8 cellular contexts compared by ENCODE assay signal in the genomic region with DNA sequence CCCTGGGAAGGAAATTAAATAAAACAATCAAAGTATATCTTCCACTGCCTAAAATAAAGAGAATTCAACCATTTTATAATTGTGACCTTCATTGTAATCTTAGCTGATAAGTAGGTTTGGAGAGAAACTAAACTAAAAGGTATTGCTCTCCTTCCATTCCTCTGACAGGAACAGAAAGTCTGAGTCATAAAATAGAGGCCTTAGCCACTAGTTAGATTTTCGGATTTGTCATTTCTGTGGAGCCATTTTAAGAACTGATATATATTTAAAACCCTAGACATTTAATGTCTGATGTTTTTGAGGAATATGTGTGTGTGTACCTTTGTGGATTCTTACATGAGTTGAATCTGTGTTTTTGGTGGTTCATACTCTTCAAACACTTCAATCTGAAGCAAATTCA. TPM values are rescaled to one million over a fixed set of nuclear protein-coding genes. Genes with fewer than 3 reads are reported as not detected.
A peak's percentile ranks its signal among the peaks of the same experiment; 100 is the strongest.
DNase-seq lines count a peak whose midpoint lies in the region; ATAC-seq, FAIRE-seq and TF ChIP-seq lines count a peak whose summit lies in the region.

No MANE protein-coding gene starts in this region.

- intact Hi-C loops in mucosa of descending colon (cut with DNase I, micrococcal nuclease) = no loop called here

- peaks cover 16% of the 10 kb centered on the region for H3K4me1 Mint-ChIP-seq in nephron

- no peaks in the 10 kb centered on the region for H3K36me3 ChIP-seq in mucosa of descending colon (ENCODE audit: low read depth)

- H3K36me3 Mint-ChIP-seq in nephron (ENCODE audit: low read depth) = no peaks in the 10 kb centered on the region

- H3K4me1 ChIP-seq in mucosa of descending colon (ENCODE audit: low read depth) = no peaks in the 10 kb centered on the region

- no peak for TF ChIP-seq CTCF in nephron (IDR thresholded peaks at IDR 0.05; ENCODE audit: unreplicated experiment in 3 of 3)
- TF ChIP-seq CTCF in mucosa of descending colon (IDR thresholded peaks at IDR 0.05) = no peak

- no peaks in the 10 kb centered on the region for H3K9me3 ChIP-seq in mucosa of descending colon

- FAIRE-seq in RCC 7860 (lab: Jason Lieb, UNC) = peak; percentile 92

- DNase-seq in RCC 7860 (ENCODE audit: low spot score) = peak; percentile 44
- DNase-seq in NCI-H2196 treated with DMSO at 0.1 percent for 48 hours (lab: John Stamatoyannopoulos, UW; ENCODE audit: unreplicated experiment) = no peak
- DNase-seq in mucosa of descending colon = no peak
- DNase-seq in activated CD4-positive, alpha-beta T cell treated with anti-CD3 and anti-CD28 coated beads, Interleukin-2, amount 50 U/mL, for 1 hour = no peak
- DNase-seq in activated CD4-positive, alpha-beta T cell treated with anti-CD3 and anti-CD28 coated beads for 1 hour = no peak

- H3K4me3 ChIP-seq in mucosa of descending colon = no peak overlapping the region

- H3K4me3 Mint-ChIP-seq in nephron = no peak overlapping the region

- no peaks in the 10 kb centered on the region for H3K27me3 Mint-ChIP-seq in nephron (ENCODE audit: low read depth)

- H3K9me3 Mint-ChIP-seq in nephron = no peaks in the 10 kb centered on the region

- peak overlapping the region; percentile 49 to 85 (median 76) for H3K27ac Mint-ChIP-seq in nephron

- peak; percentile 97 for ATAC-seq in GM18868 (IDR thresholded peaks at IDR 0.05; ENCODE audit: unreplicated experiment)
- peak; percentile 89 for ATAC-seq in HG02623 (IDR thresholded peaks at IDR 0.05; ENCODE audit: unreplicated experiment)
- no peak for ATAC-seq in mucosa of descending colon

RNA-seq across cellular contexts. Expression of gene TMC1, which starts 11.8 kb away (rescaled TPM):
- under 1 TPM; 0.17 to 0.77 (median 0.19) TPM for total RNA-seq in mucosa of descending colon
